ENCODE assay signal across 17 cellular contexts in the genomic region with DNA sequence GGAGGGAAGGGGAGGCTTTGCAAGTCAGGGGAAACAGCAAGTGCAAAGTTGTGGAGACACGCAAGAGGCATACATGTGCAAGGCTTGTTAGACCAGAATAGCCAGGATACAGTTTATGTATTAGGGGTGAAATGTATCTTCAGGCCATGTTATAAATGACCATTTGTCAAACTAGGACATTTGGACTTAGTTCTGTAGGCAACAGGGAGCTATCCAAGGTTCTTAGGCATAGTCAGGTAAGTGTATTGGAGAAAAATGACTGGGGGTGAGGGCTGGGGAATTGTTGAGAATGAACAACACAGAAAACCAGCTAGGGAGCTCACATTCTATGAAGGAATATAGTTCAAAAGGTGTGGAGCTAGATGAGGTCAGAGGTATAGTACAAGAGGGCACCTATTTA. TPM values are rescaled to one million over a fixed set of nuclear protein-coding genes. Genes with fewer than 3 reads are reported as not detected.
"Had no signal": no experiment of that assay in that cellular context is flagged by ENCODE, and none has a peak within 500 bp of the region (broad histone marks: within the 10 kb centered on the region; RNA-seq: fewer than 3 reads in every experiment).

No MANE protein-coding gene starts in this region.

- ATAC-seq: activated naive CD8-positive, alpha-beta T cell treated with anti-CD3 and anti-CD28 coated beads, Interleukin-2, amount 50 U/mL, for 24 hours; effector memory CD8-positive, alpha-beta T cell; left cardiac atrium; psoas muscle; T-cell had no signal

- H3K4me1 ChIP-seq: psoas muscle had no signal

- DNase-seq: activated CD4-positive, alpha-beta T cell treated with anti-CD3 and anti-CD28 coated beads for 48 hours; activated naive CD4-positive, alpha-beta T cell treated with Interleukin-2 at 50 U/mL for 16 hours; activated naive CD8-positive, alpha-beta T cell treated with anti-CD3 and anti-CD28 coated beads, Interleukin-2, amount 50 U/mL, for 24 hours; caudate nucleus; cortex of kidney; effector memory CD8-positive, alpha-beta T cell; erythroblast; left cardiac atrium; psoas muscle; stimulated activated CD4-positive, alpha-beta T cell treated with anti-CD3 and anti-CD28 coated beads, Interleukin-12 subunit alpha, Interleukin-12 subunit beta, amount 100 ng/mL, for 4 hours; stimulated activated CD4-positive, alpha-beta T cell treated with anti-CD3 and anti-CD28 coated beads, Interleukin-2, amount 100 ng/mL, for 48 hours; stimulated activated naive CD4-positive, alpha-beta T cell treated with Interleukin-2 at 50 U/mL for 16 hours; T-cell; T1000; trophoblast cell had no signal

- H3K4me3 ChIP-seq: psoas muscle had no signal

- H3K27ac ChIP-seq: psoas muscle had no signal

RNA-seq across cellular contexts. Expression of gene TPH2, which starts 42.5 kb away (rescaled TPM):
- total RNA-seq: activated T-helper 1 cell treated with anti-CD3 and anti-CD28 coated beads, Interleukin-12 subunit alpha, Interleukin-12 subunit beta, Interleukin-2, Interleukin-4 antibody, amounts not matched to agents 30 ng/mL and 10 ng/mL and 1 ng/mL, durations not matched to agents 14 hours and 24 hours and 36 hours; glomerular endothelial cell; left cardiac atrium; psoas muscle had no signal
